Comparison of ENCODE assay signal across 8 cellular contexts in genomic region chr12:89756100-89756637, GRCh38. TPM values are rescaled to one million over a fixed set of nuclear protein-coding genes. Genes with fewer than 3 reads are reported as not detected.
DNase-seq lines count a peak whose midpoint lies in the region; ATAC-seq and TF ChIP-seq lines count a peak whose summit lies in the region.

No MANE protein-coding gene starts in this region.

- no peaks in the 10 kb centered on the region for H3K9me3 ChIP-seq in osteoblast (ENCODE audit: low read depth, low read length)

- no peak overlapping the region for H3K4me2 ChIP-seq in osteoblast (ENCODE audit: insufficient read depth, low read length)

- H3K27me3 Mint-ChIP-seq in glutamatergic neuron (ENCODE audit: unreplicated experiment): no peaks in the 10 kb centered on the region

- no peak overlapping the region for H3K4me3 Mint-ChIP-seq in glutamatergic neuron (ENCODE audit: unreplicated experiment)

- H3K9me3 Mint-ChIP-seq in glutamatergic neuron (ENCODE audit: unreplicated experiment): no peaks in the 10 kb centered on the region

- no peaks in the 10 kb centered on the region for H3K27me3 ChIP-seq in osteoblast (ENCODE audit: insufficient read depth, low read length)

- H4K20me1 ChIP-seq in osteoblast (ENCODE audit: insufficient read depth, low read length): no peaks in the 10 kb centered on the region

- H3K79me2 ChIP-seq in osteoblast (ENCODE audit: insufficient read depth, low read length): no peaks in the 10 kb centered on the region

- no peak overlapping the region for H3K27ac Mint-ChIP-seq in glutamatergic neuron (ENCODE audit: unreplicated experiment)

- H3K4me1 Mint-ChIP-seq in glutamatergic neuron (ENCODE audit: low read depth, unreplicated experiment): no peaks in the 10 kb centered on the region

- no peaks in the 10 kb centered on the region for H3K36me3 Mint-ChIP-seq in glutamatergic neuron (ENCODE audit: unreplicated experiment)

- no peak overlapping the region for H2AFZ ChIP-seq in osteoblast (ENCODE audit: low read length)

- peak; percentile 19 for ATAC-seq in GM19035 (IDR thresholded peaks at IDR 0.05; ENCODE audit: unreplicated experiment)
- ATAC-seq in HG02763 (IDR thresholded peaks at IDR 0.05; ENCODE audit: unreplicated experiment): peak; percentile 2

- TF ChIP-seq CTCF in osteoblast (IDR thresholded peaks at IDR 0.05; ENCODE audit: extremely low read depth, low read depth, low read length): no peak
- TF ChIP-seq CTCF in glutamatergic neuron (IDR thresholded peaks at IDR 0.05; ENCODE audit: partially characterized antibody, unreplicated experiment): no peak

- peak overlapping the region; percentile 92 for H3K27ac ChIP-seq in osteoblast (ENCODE audit: low read depth, low read length)

- no peaks in the 10 kb centered on the region for H3K36me3 ChIP-seq in osteoblast (ENCODE audit: insufficient read depth, low read length)

- peaks cover 19% of the 10 kb centered on the region for H3K4me1 ChIP-seq in osteoblast (ENCODE audit: insufficient read depth, low read length)

- DNase-seq in SKM-1 treated with dmso at 0.1 percent for 144 hours (lab: John Stamatoyannopoulos, UW; ENCODE audit: unreplicated experiment) (peak; percentile 37), osteoblast (ENCODE audit: insufficient read length, low spot score, missing footprints) (no peak), NCI-H1436 (lab: John Stamatoyannopoulos, UW) (no peak), glutamatergic neuron (no peak), hippocampal formation (lab: John Stamatoyannopoulos, UW) (no peak), NCI-H446 treated with DMSO at 0.1 percent for 48 hours (lab: John Stamatoyannopoulos, UW) (no peak)

- H3K4me3 ChIP-seq in osteoblast (ENCODE audit: insufficient read depth, low read length): no peak overlapping the region

RNA-seq across cellular contexts. Expression of gene ATP2B1, which starts 47.5 kb away (rescaled TPM):
- 89.3 and 99.9 TPM in 2 replicates for total RNA-seq in osteoblast
- 61.2 TPM for total RNA-seq in glutamatergic neuron (ENCODE audit: unreplicated experiment)
